1 cellular context compared by ENCODE assay signal in the genomic region with DNA sequence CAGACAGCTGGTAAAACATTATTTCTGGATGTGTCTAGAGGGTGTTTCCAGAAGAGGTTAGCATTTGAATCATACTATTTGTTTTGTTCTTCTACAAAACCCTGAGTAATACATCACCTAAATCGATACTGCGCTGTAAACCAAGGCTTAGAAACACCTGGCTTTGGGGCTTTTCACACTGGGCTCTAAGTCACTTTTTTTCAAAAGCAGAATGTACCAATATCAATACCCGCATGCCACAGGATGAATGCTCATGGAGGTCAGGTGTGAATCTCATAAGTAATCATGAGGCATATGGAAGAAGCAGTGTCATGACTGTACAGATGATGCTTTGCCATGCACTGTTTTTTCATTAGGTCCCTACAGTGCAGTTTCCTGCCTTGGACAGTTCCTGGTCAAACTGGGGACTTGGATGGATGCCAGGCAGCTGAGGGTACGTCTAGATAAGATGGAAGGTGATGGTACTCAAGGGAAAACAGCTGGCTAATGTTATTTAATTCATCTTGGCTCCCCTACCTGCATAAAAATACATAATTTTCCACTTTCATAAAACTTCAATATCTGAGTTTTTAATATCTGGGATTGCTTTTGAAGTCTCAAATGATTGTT.
TF ChIP-seq lines count a peak whose summit lies in the region.

No MANE protein-coding gene starts in this region.

TF ChIP-seq in H1, 55 proteins besides CTCF, POLR2A, EP300 and RAD21 (continued from another document):
- TF ChIP-seq KDM4A (IDR thresholded peaks at IDR 0.05; ENCODE audit: low read depth, low read length, severe bottlenecking) (no peak), GABPA (IDR thresholded peaks at IDR 0.05; ENCODE audit: borderline replicate concordance, insufficient read depth, low read length) (no peak), MAFK (IDR thresholded peaks at IDR 0.05; ENCODE audit: low read depth, low read length) (no peak), RBBP5 (IDR thresholded peaks at IDR 0.05; ENCODE audit: borderline replicate concordance, low read depth, low read length) (no peak), E2F6 (IDR thresholded peaks at IDR 0.05) (no peak), YY1 (IDR thresholded peaks at IDR 0.05; ENCODE audit: low read depth, low read length) (no peak), SP1 (IDR thresholded peaks at IDR 0.05; ENCODE audit: low read depth, low read length) (no peak), ASH2L (IDR thresholded peaks at IDR 0.05; ENCODE audit: low read length) (no peak), USF2 (IDR thresholded peaks at IDR 0.05; ENCODE audit: low read length) (no peak)
- TF ChIP-seq, protein P1, sequence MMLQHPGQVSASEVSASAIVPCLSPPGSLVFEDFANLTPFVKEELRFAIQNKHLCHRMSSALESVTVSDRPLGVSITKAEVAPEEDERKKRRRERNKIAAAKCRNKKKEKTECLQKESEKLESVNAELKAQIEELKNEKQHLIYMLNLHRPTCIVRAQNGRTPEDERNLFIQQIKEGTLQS (IDR thresholded peaks at IDR 0.05; ENCODE audit: insufficient read depth, low read depth, low read length): no peak
